Comparison of ENCODE assay signal across 8 cellular contexts in genomic region chr3:170907519-170908234, GRCh38. TPM values are rescaled to one million over a fixed set of nuclear protein-coding genes. Genes with fewer than 3 reads are reported as not detected.
DNase-seq lines count a peak whose midpoint lies in the region; ATAC-seq and TF ChIP-seq lines count a peak whose summit lies in the region.

No MANE protein-coding gene starts in this region.

- H3K4me2 ChIP-seq in GM23338 (peak overlapping the region; percentile 97), SK-N-SH (peak overlapping the region; percentile 90)

- no peaks in the 10 kb centered on the region for H3K9me3 ChIP-seq in SK-N-SH

- DNase-seq in BJ (ENCODE audit: low read depth) (no peak), GM23338 (ENCODE audit: low spot score) (no peak), SK-N-SH (no peak), erythroblast (lab: John Stamatoyannopoulos, UW) (peak; percentile 49 to 54), GOT3 (lab: John Stamatoyannopoulos, UW) (no peak), cortex of kidney (lab: John Stamatoyannopoulos, UW) (no peak)
- DNase-seq in naive thymus-derived CD8-positive, alpha-beta T cell = peak in 1 of 10 donors; percentile 9

- H3K36me3 Mint-ChIP-seq in GM23338 (ENCODE audit: low read depth) = peaks cover 16% of the 10 kb centered on the region
- H3K36me3 Mint-ChIP-seq in naive thymus-derived CD8-positive, alpha-beta T cell = peaks cover 6 to 8% (median 7%) of the 10 kb centered on the region in 3 donors

- TF ChIP-seq CTCF in BJ (IDR thresholded peaks at IDR 0.05; ENCODE audit: insufficient read depth, low read depth, low read length) = no peak
- no peak for TF ChIP-seq CTCF in GM23338 (conservative IDR thresholded peaks at IDR 0.05; ENCODE audit: low read depth in 2 of 2)
- TF ChIP-seq CTCF in SK-N-SH (IDR thresholded peaks at IDR 0.05) = no peak

- no peak for TF ChIP-seq RAD21 in SK-N-SH (IDR thresholded peaks at IDR 0.05; ENCODE audit: low read length)

- H4K20me1 ChIP-seq in GM23338 (replicated peaks; ENCODE audit: insufficient read depth) = no peaks in the 10 kb centered on the region; the same call in 1 of the 2 replicates
- H4K20me1 ChIP-seq in SK-N-SH (ENCODE audit: insufficient read depth) = no peaks in the 10 kb centered on the region

- peaks cover 18% of the 10 kb centered on the region for H3K9me3 Mint-ChIP-seq in GM23338
- H3K9me3 Mint-ChIP-seq in naive thymus-derived CD8-positive, alpha-beta T cell = peaks cover 0 to 31% (median 18%) of the 10 kb centered on the region in 9 donors

- H3K4me3 ChIP-seq in BJ (ENCODE audit: low read depth, low read length) (peak overlapping the region; percentile 86), GM23338 (peak overlapping the region; percentile 76), SK-N-SH (ENCODE audit: low read depth in 2 of 2, low read length in 1 of 2) (peak overlapping the region; percentile 83 to 85)

- H3K27me3 Mint-ChIP-seq in GM23338 (ENCODE audit: insufficient read depth, low read depth, poor library complexity) = peaks cover 23% of the 10 kb centered on the region
- H3K27me3 Mint-ChIP-seq in naive thymus-derived CD8-positive, alpha-beta T cell = no peaks in the 10 kb centered on the region

- H3K27me3 ChIP-seq in BJ (ENCODE audit: control insufficient read depth, insufficient read depth, low read length) (no peaks in the 10 kb centered on the region), GM23338 (ENCODE audit: insufficient read depth) (peaks cover 28% of the 10 kb centered on the region), SK-N-SH (ENCODE audit: insufficient read depth) (no peaks in the 10 kb centered on the region)

- H3K9ac ChIP-seq in SK-N-SH = peak overlapping the region; percentile 77

- H3K36me3 ChIP-seq in BJ (ENCODE audit: control insufficient read depth, insufficient read depth, low read length) = no peaks in the 10 kb centered on the region
- H3K36me3 ChIP-seq in GM23338 (ENCODE audit: insufficient read depth) = no peaks in the 10 kb centered on the region; the same call in 1 of the 2 replicates
- H3K36me3 ChIP-seq in SK-N-SH (replicated peaks in 1 of 2; ENCODE audit: control insufficient read depth in 1 of 2, insufficient read depth in 2 of 2, low read length in 1 of 2) = peaks cover 0 to 26% of the 10 kb centered on the region in 2 experiments

- H3K9me2 ChIP-seq in GM23338 (ENCODE audit: insufficient read depth) (peaks cover 8% of the 10 kb centered on the region), SK-N-SH (no peaks in the 10 kb centered on the region)

- H3K79me2 ChIP-seq in GM23338 (replicated peaks; ENCODE audit: insufficient read depth) = no peaks in the 10 kb centered on the region
- H3K79me2 ChIP-seq in SK-N-SH (ENCODE audit: insufficient read depth) = peaks cover 33% of the 10 kb centered on the region

- peaks cover 8% of the 10 kb centered on the region for H3K4me1 ChIP-seq in GM23338 (ENCODE audit: insufficient read depth)
- peaks cover 9 to 17% of the 10 kb centered on the region in 2 experiments; a peak in 3 of 4 replicates for H3K4me1 ChIP-seq in SK-N-SH (ENCODE audit: control insufficient read depth in 1 of 2, insufficient read depth in 2 of 2, low read depth in 1 of 2, low read length in 1 of 2)

- peak; percentile 8 for ATAC-seq in GM23338
- ATAC-seq in naive thymus-derived CD8-positive, alpha-beta T cell = no peak
- ATAC-seq in GM18505 (IDR thresholded peaks at IDR 0.05; ENCODE audit: unreplicated experiment) = no peak

- no peaks in the 10 kb centered on the region for H3F3A ChIP-seq in GM23338 (replicated peaks; ENCODE audit: low read depth)
- H3F3A ChIP-seq in SK-N-SH (replicated peaks; ENCODE audit: insufficient read depth) = no peaks in the 10 kb centered on the region

- CTCF ChIA-PET in BJ (lab: Yijun Ruan, JAX) (interaction anchor here (0.6 kb wide), 1 partner anchor 13 kb away, joined by 3 read pairs; no protein-coding TSS in a partner anchor), SK-N-SH (lab: Yijun Ruan, JAX) (interaction anchor here (0.8 to 2.2 kb wide), 3 partner anchors 19 to 96 kb away, joined by 3 to 8 read pairs (median 6); no protein-coding TSS in a partner anchor)

- no peak for TF ChIP-seq EP300 in SK-N-SH (IDR thresholded peaks at IDR 0.05; ENCODE audit: borderline replicate concordance in 1 of 2, low read depth in 1 of 2, low read length in 1 of 2)

- no peak for TF ChIP-seq POLR2A in erythroblast (IDR thresholded peaks at IDR 0.05; ENCODE audit: low read length)
- TF ChIP-seq POLR2A in GM18505 (IDR thresholded peaks at IDR 0.05; ENCODE audit: borderline replicate concordance, extremely low read depth, insufficient read depth, insufficient read length) = no peak

- H3K4me3 Mint-ChIP-seq in GM23338 = peak overlapping the region; percentile 93
- peak overlapping the region; percentile 86 to 99 (median 96) for H3K4me3 Mint-ChIP-seq in naive thymus-derived CD8-positive, alpha-beta T cell

- peaks cover 9% of the 10 kb centered on the region for H3K4me1 Mint-ChIP-seq in GM23338
- H3K4me1 Mint-ChIP-seq in naive thymus-derived CD8-positive, alpha-beta T cell = peaks cover 6 to 26% (median 15%) of the 10 kb centered on the region in 4 donors

- POLR2A ChIA-PET in BJ (lab: Charles Lee) = no interaction called here
- POLR2A ChIA-PET in SK-N-SH (lab: Yijun Ruan, JAX) = interaction anchor here (1.2 to 2.7 kb wide), 2 partner anchors 18 to 38 kb away, joined by 5 to 17 read pairs; partner anchors contain the start of gene RPL22L1
- POLR2A ChIA-PET in naive thymus-derived CD8-positive, alpha-beta T cell (lab: Charles Lee) = interaction anchor here (0.6 to 1.8 kb wide), 3 partner anchors 31 to 138 kb away, joined by 3 to 28 read pairs (median 3); partner anchors contain the start of gene RPL22L1

- H3K27ac ChIP-seq in GM23338 (ENCODE audit: low read depth) = no peak overlapping the region
- peak overlapping the region; percentile 73 to 86 for H3K27ac ChIP-seq in SK-N-SH (ENCODE audit: low read depth in 2 of 2, low read length in 1 of 2)

- WGBS in SK-N-SH (ENCODE audit: low lambda C conversion rate) = 11% methylated on average over 29 of the region's 36 CpGs

- no peak overlapping the region for H3K27ac Mint-ChIP-seq in GM23338
- peak overlapping the region in 9 of 10 donors; percentile 29 to 98 (median 65) for H3K27ac Mint-ChIP-seq in naive thymus-derived CD8-positive, alpha-beta T cell

- H2AFZ ChIP-seq in GM23338 (peak overlapping the region; percentile 93; the same call in 1 of the 2 replicates), SK-N-SH (ENCODE audit: low read depth) (peak overlapping the region; percentile 91)

TF ChIP-seq in GM23338, 12 proteins besides CTCF, POLR2A, EP300 and RAD21 (continues in another document):
- no peak for TF ChIP-seq EZH2 (IDR thresholded peaks at IDR 0.05; ENCODE audit: low read depth, unreplicated experiment)

TF ChIP-seq in SK-N-SH, 30 proteins besides CTCF, POLR2A, EP300 and RAD21:
- TF ChIP-seq MXI1 (IDR thresholded peaks at IDR 0.05; ENCODE audit: low read depth, low read length) = peak; percentile 47; the same call in 1 of the 2 replicates
- peak; percentile 33; the same call in 1 of the 2 replicates for TF ChIP-seq MAX (IDR thresholded peaks at IDR 0.05; ENCODE audit: low read depth)
- TF ChIP-seq TCF12 (IDR thresholded peaks at IDR 0.05) = no peak

RNA-seq across cellular contexts. Expression of gene EIF5A2, which starts 0.8 kb away (rescaled TPM):
- polyA plus RNA-seq in BJ (2011; rRNA removed) (7.8 and 11.2 TPM in 2 replicates), GM23338 (2016; fragmentation: Nextera tagmentation; extraction: Ambion mirVana) (11.7 and 14.3 TPM in 2 replicates), SK-N-SH (2012; rRNA removed) (2.7 and 4.0 TPM in 2 replicates)
- 6.1 and 8.4 TPM in 2 replicates for polyA minus RNA-seq in BJ (2011; rRNA and poly(A)+ RNA removed)
- 5.9 and 6.6 TPM in 2 replicates for total RNA-seq in GM23338 (2014; rRNA removed; shearing (Covaris generic))
- 4.8 and 4.9 TPM in 2 replicates for polyA plus RNA-seq in SK-N-SH (2012; cell fraction: cytosol; rRNA removed)
- polyA plus RNA-seq in SK-N-SH (2012; cell fraction: nucleus; rRNA removed) = 1.9 and 2.5 TPM in 2 replicates
- total RNA-seq in naive thymus-derived CD8-positive, alpha-beta T cell = 10 to 100 TPM; 10.6 to 14.5 TPM
- 10 to 100 TPM in 2 of 3 donors, 1 to 10 TPM in 1; 9.8 to 14.8 (median 11.6) TPM for polyA plus RNA-seq in naive thymus-derived CD8-positive, alpha-beta T cell

RNA-seq across cellular contexts. Expression of gene RPL22L1, which starts 37.7 kb away (rescaled TPM):
- polyA plus RNA-seq in BJ (2011; rRNA removed) (22.1 and 59.4 TPM in 2 replicates), GM23338 (2016; fragmentation: Nextera tagmentation; extraction: Ambion mirVana) (441 and 470 TPM in 2 replicates), SK-N-SH (2012; rRNA removed) (80.9 and 138 TPM in 2 replicates)
- polyA minus RNA-seq in BJ (2011; rRNA and poly(A)+ RNA removed) = 3.7 and 4.3 TPM in 2 replicates
- 216 and 250 TPM in 2 replicates for total RNA-seq in GM23338 (2014; rRNA removed; shearing (Covaris generic))
- polyA plus RNA-seq in SK-N-SH (2012; cell fraction: cytosol; rRNA removed) = 156 and 256 TPM in 2 replicates
- 21.1 and 39.6 TPM in 2 replicates for polyA plus RNA-seq in SK-N-SH (2012; cell fraction: nucleus; rRNA removed)
- total RNA-seq in naive thymus-derived CD8-positive, alpha-beta T cell = 10 to 100 TPM; 35.4 to 35.5 TPM
- polyA plus RNA-seq in naive thymus-derived CD8-positive, alpha-beta T cell = 10 to 100 TPM; 31.8 to 43.3 (median 36.2) TPM

Comparison
In these comparisons a context has a peak if more than half of its experiments do, and no peak if none do; other contexts are left out.
1. DNase-seq: peak in erythroblast (2 of 2); none in BJ (single experiment), GM23338 (single experiment), SK-N-SH (single experiment), GOT3 (single experiment) and cortex of kidney (single experiment).
2. Peak in every context shown above with its lines, with median percentiles within 50 percentile points of each other: H3K4me3 ChIP-seq.